ENCODE assay signal across 1 cellular context in the genomic region with DNA sequence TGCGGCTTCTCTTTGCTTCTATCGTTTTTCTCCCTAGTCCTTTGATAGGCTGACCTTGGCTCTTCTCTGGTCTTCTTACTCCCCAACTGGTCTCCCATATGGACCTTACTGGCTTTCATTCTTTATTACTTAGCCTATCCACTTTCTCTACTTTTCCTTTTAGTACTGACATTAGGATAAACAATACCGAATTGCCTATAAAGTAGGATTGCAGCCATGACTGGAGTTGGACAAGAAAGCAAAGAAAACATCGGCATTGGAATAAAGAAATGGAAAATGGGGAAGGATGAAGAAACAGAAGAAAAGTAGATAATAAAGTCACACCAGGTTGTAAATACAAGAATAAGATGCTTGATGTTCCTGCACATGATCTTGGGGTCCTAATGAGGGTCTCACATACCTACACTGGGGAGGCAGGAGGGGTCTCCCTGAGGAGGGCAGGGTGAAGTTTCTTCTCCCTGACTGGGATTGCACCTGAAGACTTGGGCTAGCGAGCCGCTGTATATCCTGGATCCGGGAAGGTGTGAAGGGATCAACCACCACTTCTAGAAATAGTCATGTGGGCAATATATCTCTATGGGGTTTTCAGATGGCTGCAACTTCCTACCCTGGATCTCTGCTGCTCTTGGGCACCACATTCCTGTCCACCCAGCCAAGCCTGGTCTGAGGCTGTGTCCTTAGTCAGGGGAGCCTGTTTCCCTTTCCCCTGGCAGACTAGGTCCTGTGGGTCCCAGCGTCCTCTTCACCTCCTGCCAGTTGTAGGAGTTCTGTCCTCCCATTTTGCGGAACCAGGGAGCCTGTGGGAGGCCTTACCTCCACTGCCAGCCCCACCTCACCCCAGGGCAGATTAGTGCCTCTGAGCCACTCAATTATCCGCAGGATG.
TF ChIP-seq lines count a peak whose summit lies in the region.

No MANE protein-coding gene starts in this region.

TF ChIP-seq in endothelial cell of umbilical vein, 7 proteins besides CTCF, POLR2A, EP300 and RAD21:
- TF ChIP-seq POLR2AphosphoS5 (IDR thresholded peaks at IDR 0.05; ENCODE audit: insufficient read depth, low read depth, low read length) (no peak), GATA2 (IDR thresholded peaks at IDR 0.05; ENCODE audit: insufficient read depth, insufficient read length, low read depth, low read length) (no peak), FOS (IDR thresholded peaks at IDR 0.05; ENCODE audit: borderline replicate concordance, insufficient read depth, low read length) (no peak), MYC (IDR thresholded peaks at IDR 0.05; ENCODE audit: low read depth, low read length) (no peak), EZH2 (IDR thresholded peaks at IDR 0.05; ENCODE audit: borderline replicate concordance, low read depth, low read length, severe bottlenecking) (peak; percentile 8), JUN (IDR thresholded peaks at IDR 0.05; ENCODE audit: borderline replicate concordance, insufficient read depth, insufficient read length, low read depth) (no peak)
- TF ChIP-seq, protein P1, sequence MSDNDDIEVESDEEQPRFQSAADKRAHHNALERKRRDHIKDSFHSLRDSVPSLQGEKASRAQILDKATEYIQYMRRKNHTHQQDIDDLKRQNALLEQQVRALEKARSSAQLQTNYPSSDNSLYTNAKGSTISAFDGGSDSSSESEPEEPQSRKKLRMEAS (IDR thresholded peaks at IDR 0.05; ENCODE audit: insufficient read depth, insufficient read length) = no peak
